Comparison of ENCODE assay signal across 1 cellular context in genomic region chr12:94172973-94173372, GRCh38.
TF ChIP-seq lines count a peak whose summit lies in the region.

No MANE protein-coding gene starts in this region.

TF ChIP-seq in GM12878, 131 proteins besides CTCF, POLR2A, EP300 and RAD21 (continued from another document):
- TF ChIP-seq ATF2 (IDR thresholded peaks at IDR 0.05; ENCODE audit: low read length) (no peak), TBL1XR1 (IDR thresholded peaks at IDR 0.05; ENCODE audit: low read depth, low read length) (no peak), ETV6 (conservative IDR thresholded peaks at IDR 0.05 in 1 of 2, IDR thresholded peaks at IDR 0.05 in 1 of 2; ENCODE audit: borderline replicate concordance in 1 of 2, low read depth in 1 of 2) (peak in 1 of 2 experiments; percentile 45; a peak in 1 of 4 replicates), CREB1 (IDR thresholded peaks at IDR 0.05; ENCODE audit: low read depth) (0 out of 2 replicates have a peak, but pooled peaks have one; percentile 42), EGR1 (IDR thresholded peaks at IDR 0.05; ENCODE audit: borderline replicate concordance in 1 of 2, low read depth in 2 of 2, low read length in 2 of 2) (peak in 1 of 2 experiments; percentile 47; a peak in 1 of 3 replicates), RUNX3 (IDR thresholded peaks at IDR 0.05; ENCODE audit: low read length) (peak; percentile 65), CREM (IDR thresholded peaks at IDR 0.05; ENCODE audit: low read depth) (peak; percentile 59)
